16 cellular contexts compared by ENCODE assay signal in genomic region chr10:49740346-49741107, GRCh38. TPM values are rescaled to one million over a fixed set of nuclear protein-coding genes. Genes with fewer than 3 reads are reported as not detected.
"Had no signal": no experiment of that assay in that cellular context is flagged by ENCODE, and none has a peak within 500 bp of the region (broad histone marks: within the 10 kb centered on the region; RNA-seq: fewer than 3 reads in every experiment).

No MANE protein-coding gene starts in this region.

- ATAC-seq: esophagus mucosa; left colon; mucosa of descending colon; naive thymus-derived CD8-positive, alpha-beta T cell; right cardiac atrium had no signal

- FAIRE-seq: endometrium had no signal

- H3K4me1 ChIP-seq: upper lobe of left lung had no signal

- H3K9me3 ChIP-seq: mucosa of descending colon, upper lobe of left lung had no signal

- H3K27me3 ChIP-seq: brain microvascular endothelial cell, upper lobe of left lung had no signal

- H3K4me3 ChIP-seq: mucosa of descending colon, upper lobe of left lung had no signal

- H3K27ac ChIP-seq: brain microvascular endothelial cell, upper lobe of left lung had no signal

- H3K36me3 ChIP-seq: brain microvascular endothelial cell, upper lobe of left lung had no signal

- DNase-seq: activated effector memory CD4-positive, alpha-beta T cell treated with Interleukin-2 at 50 U/mL for 16 hours; activated T-cell treated with anti-CD3 and anti-CD28 coated beads, Interleukin-2, amount 50 U/mL, for 1 hour; amniotic stem cell; brain microvascular endothelial cell; glutamatergic neuron; immature natural killer cell; left colon; mammary epithelial cell; mucosa of descending colon; right cardiac atrium; stimulated activated naive CD4-positive, alpha-beta T cell; T1000 had no signal

RNA-seq across cellular contexts. Expression of gene OGDHL, which starts 21.6 kb away (rescaled TPM):
- total RNA-seq: naive thymus-derived CD8-positive, alpha-beta T cell had no signal
- polyA plus RNA-seq: immature natural killer cell; naive thymus-derived CD8-positive, alpha-beta T cell had no signal
